19 cellular contexts compared by ENCODE assay signal in the genomic region with DNA sequence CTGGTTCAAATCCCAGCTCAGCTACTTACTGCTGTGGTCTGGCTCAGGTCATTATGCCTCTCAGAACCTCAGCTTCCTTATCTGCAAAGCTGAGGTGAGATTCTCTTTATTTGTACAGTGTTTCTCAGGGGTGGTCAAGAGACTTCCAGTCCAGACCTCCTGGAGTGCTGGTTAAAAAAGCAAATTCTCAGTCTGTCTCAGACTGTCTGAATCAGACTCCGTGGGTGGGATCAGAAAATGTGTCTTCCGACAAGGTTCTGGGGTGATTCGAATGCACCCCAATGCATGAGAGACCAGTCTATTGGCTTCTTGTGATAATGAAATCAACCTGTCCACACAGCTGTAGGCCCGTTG.
DNase-seq lines count a peak whose midpoint lies in the region; ATAC-seq and TF ChIP-seq lines count a peak whose summit lies in the region.
"Had no signal": no experiment of that assay in that cellular context is flagged by ENCODE, and none has a peak within 500 bp of the region (broad histone marks: within the 10 kb centered on the region; RNA-seq: fewer than 3 reads in every experiment).

No MANE protein-coding gene starts in this region.

- H3K27me3 ChIP-seq in heart right ventricle (no peaks in the 10 kb centered on the region), right cardiac atrium (ENCODE audit: control insufficient read depth, insufficient read depth) (no peaks in the 10 kb centered on the region), PC-9 (ENCODE audit: insufficient read depth, low read depth) (no peaks in the 10 kb centered on the region), skeletal muscle satellite cell (ENCODE audit: control insufficient read depth, insufficient read depth, low read length) (peaks cover 16% of the 10 kb centered on the region)

- no peaks in the 10 kb centered on the region for H3F3A ChIP-seq in PC-9 (ENCODE audit: insufficient read depth, low read depth)

- no peaks in the 10 kb centered on the region for H3K27me3 Mint-ChIP-seq in activated CD4-positive, alpha-beta T cell treated with anti-CD3 and anti-CD28 coated beads, Interleukin-2, amount 10 ng/mL, durations not matched to agents 24 days and 14 days

- peak overlapping the region in 8 of 10 donors; percentile 33 to 77 (median 60) for H3K27ac ChIP-seq in heart right ventricle
- no peak overlapping the region for H3K27ac ChIP-seq in right cardiac atrium (ENCODE audit: low read length)
- no peak overlapping the region for H3K27ac ChIP-seq in PC-9
- H3K27ac ChIP-seq: 22Rv1, RWPE1 had no signal

- TF ChIP-seq CTCF in heart right ventricle (IDR thresholded peaks at IDR 0.05), result no peak
- no peak for TF ChIP-seq CTCF in PC-9 (conservative IDR thresholded peaks at IDR 0.05)
- TF ChIP-seq CTCF in choroid plexus epithelial cell (conservative IDR thresholded peaks at IDR 0.05; ENCODE audit: low read depth, low read length), result no peak

- POLR2A ChIA-PET in PC-9 (lab: Charles Lee; ENCODE audit: unreplicated experiment), result no interaction called here

- ATAC-seq in heart right ventricle, result no peak
- ATAC-seq in right cardiac atrium, result no peak

- intact Hi-C loops in heart right ventricle (cut with DNase I), result no loop called here
- intact Hi-C loops in right cardiac atrium (cut with DNase I), result no loop called here
- intact Hi-C loops in PC-9 (cut with micrococcal nuclease; ENCODE audit: unreplicated experiment), result no loop called here
- intact Hi-C loops in activated CD4-positive, alpha-beta T cell treated with anti-CD3 and anti-CD28 coated beads, Interleukin-2, amount 10 ng/mL, durations not matched to agents 24 days and 14 days (cut with micrococcal nuclease), result no loop called here

- H3K4me1 ChIP-seq in heart right ventricle, result peaks cover 0 to 6% (median 0%) of the 10 kb centered on the region in 9 donors
- H3K4me1 ChIP-seq in right cardiac atrium (ENCODE audit: control insufficient read depth, insufficient read depth, low read length), result peaks cover 2% of the 10 kb centered on the region
- H3K4me1 ChIP-seq in PC-9 (replicated peaks; ENCODE audit: insufficient read depth), result peaks cover 14% of the 10 kb centered on the region
- peaks cover 5% of the 10 kb centered on the region for H3K4me1 ChIP-seq in skeletal muscle satellite cell (ENCODE audit: control insufficient read depth, insufficient read depth, low read length)

- no TSS peak for BruUV-seq in PC-9 (replicated peaks; lab: Mats Ljungman, UMichigan)

- CTCF ChIA-PET in PC-9 (lab: Charles Lee), result interaction anchor here (0.6 to 0.9 kb wide), 2 partner anchors 20 to 380 kb away, joined by 3 read pairs; no protein-coding TSS in a partner anchor

- no peaks in the 10 kb centered on the region for H3K36me3 Mint-ChIP-seq in activated CD4-positive, alpha-beta T cell treated with anti-CD3 and anti-CD28 coated beads, Interleukin-2, amount 10 ng/mL, durations not matched to agents 24 days and 14 days (ENCODE audit: low read depth)

- H3K4me2 ChIP-seq in PC-9 (peak overlapping the region; percentile 71; the same call in 1 of the 2 replicates), skeletal muscle satellite cell (ENCODE audit: low read length) (peak overlapping the region; percentile 53)

- WGBS in heart right ventricle, 2 donors, result 79 to 87% methylated on average over 4 of the region's 4 CpGs
- 84% methylated on average over 4 of the region's 4 CpGs for WGBS in right cardiac atrium

- H3K4me3 Mint-ChIP-seq in activated CD4-positive, alpha-beta T cell treated with anti-CD3 and anti-CD28 coated beads, Interleukin-2, amount 10 ng/mL, durations not matched to agents 24 days and 14 days, result no peak overlapping the region
- H3K4me3 Mint-ChIP-seq: B cell; CD4-positive, alpha-beta T cell; HFFc6 had no signal

- H3K27ac Mint-ChIP-seq in activated CD4-positive, alpha-beta T cell treated with anti-CD3 and anti-CD28 coated beads, Interleukin-2, amount 10 ng/mL, durations not matched to agents 24 days and 14 days, result no peak overlapping the region
- H3K27ac Mint-ChIP-seq: B cell; CD4-positive, alpha-beta T cell; HFFc6 had no signal

- no peaks in the 10 kb centered on the region for H4K20me1 ChIP-seq in PC-9 (ENCODE audit: insufficient read depth)

- H3K36me3 ChIP-seq in heart right ventricle (no peaks in the 10 kb centered on the region), PC-9 (ENCODE audit: low read depth) (no peaks in the 10 kb centered on the region), skeletal muscle satellite cell (ENCODE audit: insufficient read depth, low read length) (no peaks in the 10 kb centered on the region)

- no peaks in the 10 kb centered on the region for H3K9me3 ChIP-seq in heart right ventricle
- no peaks in the 10 kb centered on the region for H3K9me3 ChIP-seq in right cardiac atrium (ENCODE audit: control insufficient read depth, low read length)
- no peaks in the 10 kb centered on the region for H3K9me3 ChIP-seq in PC-9 (ENCODE audit: insufficient read depth, low read depth)
- H3K9me3 ChIP-seq in skeletal muscle satellite cell (replicated peaks; ENCODE audit: low read length), result no peaks in the 10 kb centered on the region

- no peaks in the 10 kb centered on the region for H3K79me2 ChIP-seq in PC-9 (ENCODE audit: low read depth)

- H3K9me2 ChIP-seq in PC-9 (ENCODE audit: insufficient read depth), result no peaks in the 10 kb centered on the region

- H3K4me1 Mint-ChIP-seq in activated CD4-positive, alpha-beta T cell treated with anti-CD3 and anti-CD28 coated beads, Interleukin-2, amount 10 ng/mL, durations not matched to agents 24 days and 14 days, result no peaks in the 10 kb centered on the region
- H3K4me1 Mint-ChIP-seq: B cell had no signal

- H2AFZ ChIP-seq in PC-9, result no peak overlapping the region

- H3K4me3 ChIP-seq in heart right ventricle (no peak overlapping the region), right cardiac atrium (ENCODE audit: low read length) (no peak overlapping the region), PC-9 (no peak overlapping the region), choroid plexus epithelial cell (ENCODE audit: low read depth, low read length) (no peak overlapping the region), skeletal muscle satellite cell (ENCODE audit: low read length) (no peak overlapping the region)

- H3K9me3 Mint-ChIP-seq in activated CD4-positive, alpha-beta T cell treated with anti-CD3 and anti-CD28 coated beads, Interleukin-2, amount 10 ng/mL, durations not matched to agents 24 days and 14 days, result no peaks in the 10 kb centered on the region
- H3K9me3 Mint-ChIP-seq: CD4-positive, alpha-beta T cell; HFFc6 had no signal

- no peak overlapping the region for H3K9ac ChIP-seq in skeletal muscle satellite cell (ENCODE audit: low read depth, low read length)

- DNase-seq in heart right ventricle (no peak), right cardiac atrium (no peak), PC-9 (no peak), choroid plexus epithelial cell (ENCODE audit: low read depth) (peak; percentile 80), MV-4-11 (lab: John Stamatoyannopoulos, UW) (no peak), activated gamma-delta T cell treated with Interleukin-2 at 50 U/mL for 16 hours (no peak)
- DNase-seq in activated CD4-positive, alpha-beta T cell treated with anti-CD3 and anti-CD28 coated beads, Interleukin-2, amount 10 ng/mL, durations not matched to agents 24 days and 14 days, result no peak
- DNase-seq: CD4-positive, alpha-beta T cell; HFFc6; NCI-H1092; NCI-H1436 treated with DMSO at 0.1 percent for 48 hours; NCI-H2029 treated with DMSO at 0.1 percent for 48 hours; NCI-H510A treated with DMSO at 0.1 percent for 48 hours; NCI-H774; OCI-M1 had no signal

Comparison
In these comparisons a context has a peak if more than half of its experiments do, and no peak if none do; other contexts are left out.
1. H3K27ac ChIP-seq: peak in heart right ventricle (8 of 10); none in right cardiac atrium (single experiment) and PC-9 (single experiment).